14 cellular contexts compared by ENCODE assay signal in genomic region chr11:281486-282161, GRCh38. TPM values are rescaled to one million over a fixed set of nuclear protein-coding genes. Genes with fewer than 3 reads are reported as not detected.
DNase-seq lines count a peak whose midpoint lies in the region; ATAC-seq and TF ChIP-seq lines count a peak whose summit lies in the region.
"Had no signal": no experiment of that assay in that cellular context is flagged by ENCODE, and none has a peak within 500 bp of the region (broad histone marks: within the 10 kb centered on the region; RNA-seq: fewer than 3 reads in every experiment).

No MANE protein-coding gene starts in this region.

- peak overlapping the region; percentile 84 for H3K27ac Mint-ChIP-seq in activated CD4-positive, alpha-beta T cell treated with anti-CD3 and anti-CD28 coated beads, Interleukin-2, amount 10 ng/mL, durations not matched to agents 24 days and 14 days
- H3K27ac Mint-ChIP-seq in activated B cell treated with CpG ODN at 0.5 μM for 24 hours, result no peak overlapping the region
- H3K27ac Mint-ChIP-seq in stimulated activated effector memory CD8-positive, alpha-beta T cell treated with anti-CD3 and anti-CD28 coated beads, Interleukin-12 subunit alpha, Interleukin-12 subunit beta, amount 100 ng/mL, for 72 hours, result no peak overlapping the region
- H3K27ac Mint-ChIP-seq: HFFc6 had no signal

- peak overlapping the region; percentile 87 for H3K4me3 Mint-ChIP-seq in activated CD4-positive, alpha-beta T cell treated with anti-CD3 and anti-CD28 coated beads, Interleukin-2, amount 10 ng/mL, durations not matched to agents 24 days and 14 days
- H3K4me3 Mint-ChIP-seq in activated B cell treated with CpG ODN at 0.5 μM for 24 hours, result peak overlapping the region; percentile 71
- H3K4me3 Mint-ChIP-seq in stimulated activated effector memory CD8-positive, alpha-beta T cell treated with anti-CD3 and anti-CD28 coated beads, Interleukin-12 subunit alpha, Interleukin-12 subunit beta, amount 100 ng/mL, for 72 hours, result peak overlapping the region; percentile 72
- H3K4me3 Mint-ChIP-seq: HFFc6 had no signal

- H3K36me3 Mint-ChIP-seq in activated CD4-positive, alpha-beta T cell treated with anti-CD3 and anti-CD28 coated beads, Interleukin-2, amount 10 ng/mL, durations not matched to agents 24 days and 14 days (ENCODE audit: low read depth), result peaks cover 37% of the 10 kb centered on the region
- no peaks in the 10 kb centered on the region for H3K36me3 Mint-ChIP-seq in activated B cell treated with CpG ODN at 0.5 μM for 24 hours (ENCODE audit: low read depth)
- H3K36me3 Mint-ChIP-seq in stimulated activated effector memory CD8-positive, alpha-beta T cell treated with anti-CD3 and anti-CD28 coated beads, Interleukin-12 subunit alpha, Interleukin-12 subunit beta, amount 100 ng/mL, for 72 hours, result peaks cover 13% of the 10 kb centered on the region

- H3K27me3 Mint-ChIP-seq in activated CD4-positive, alpha-beta T cell treated with anti-CD3 and anti-CD28 coated beads, Interleukin-2, amount 10 ng/mL, durations not matched to agents 24 days and 14 days, result peaks cover 32% of the 10 kb centered on the region
- peaks cover 26% of the 10 kb centered on the region for H3K27me3 Mint-ChIP-seq in activated B cell treated with CpG ODN at 0.5 μM for 24 hours

- no peak for TF ChIP-seq CTCF in activated B cell treated with CpG ODN at 0.5 μM for 24 hours (IDR thresholded peaks at IDR 0.05)

- H3K4me1 Mint-ChIP-seq in activated CD4-positive, alpha-beta T cell treated with anti-CD3 and anti-CD28 coated beads, Interleukin-2, amount 10 ng/mL, durations not matched to agents 24 days and 14 days, result peaks cover 41% of the 10 kb centered on the region
- peaks cover 26% of the 10 kb centered on the region for H3K4me1 Mint-ChIP-seq in activated B cell treated with CpG ODN at 0.5 μM for 24 hours
- H3K4me1 Mint-ChIP-seq in stimulated activated effector memory CD8-positive, alpha-beta T cell treated with anti-CD3 and anti-CD28 coated beads, Interleukin-12 subunit alpha, Interleukin-12 subunit beta, amount 100 ng/mL, for 72 hours, result peaks cover 58% of the 10 kb centered on the region

- peaks cover 4% of the 10 kb centered on the region for H3K9me3 Mint-ChIP-seq in activated CD4-positive, alpha-beta T cell treated with anti-CD3 and anti-CD28 coated beads, Interleukin-2, amount 10 ng/mL, durations not matched to agents 24 days and 14 days
- H3K9me3 Mint-ChIP-seq in activated B cell treated with CpG ODN at 0.5 μM for 24 hours, result peaks cover 2% of the 10 kb centered on the region
- no peaks in the 10 kb centered on the region for H3K9me3 Mint-ChIP-seq in stimulated activated effector memory CD8-positive, alpha-beta T cell treated with anti-CD3 and anti-CD28 coated beads, Interleukin-12 subunit alpha, Interleukin-12 subunit beta, amount 100 ng/mL, for 72 hours

- DNase-seq in activated CD4-positive, alpha-beta T cell treated with anti-CD3 and anti-CD28 coated beads, Interleukin-2, amount 10 ng/mL, durations not matched to agents 24 days and 14 days, result no peak
- no peak for DNase-seq in activated CD4-positive, alpha-beta T cell treated with anti-CD3 and anti-CD28 coated beads, Interleukin-2, amount 50 U/mL, for 4 hours
- DNase-seq in activated B cell treated with CpG ODN at 0.5 μM for 24 hours (no peak), left colon (peak; percentile 22), hypothalamus (lab: John Stamatoyannopoulos, UW) (no peak)
- peak in 1 of 2 donors; percentile 65 for DNase-seq in stimulated activated effector memory CD8-positive, alpha-beta T cell treated with anti-CD3 and anti-CD28 coated beads, Interleukin-12 subunit alpha, Interleukin-12 subunit beta, amount 100 ng/mL, for 72 hours (ENCODE audit: low spot score in 2 of 2)
- DNase-seq: cerebellar nuclear complex, HFFc6, NCI-H1436 treated with DMSO at 0.1 percent for 48 hours, NCI-H510A treated with DMSO at 0.1 percent for 48 hours had no signal

- ATAC-seq in activated B cell treated with CpG ODN at 0.5 μM for 24 hours (ENCODE audit: low read depth) (no peak), left colon (no peak), HG03139 (IDR thresholded peaks at IDR 0.05; ENCODE audit: unreplicated experiment) (no peak), GM18520 (IDR thresholded peaks at IDR 0.05; ENCODE audit: unreplicated experiment) (no peak)
- no peak for ATAC-seq in stimulated activated effector memory CD8-positive, alpha-beta T cell treated with anti-CD3 and anti-CD28 coated beads, Interleukin-12 subunit alpha, Interleukin-12 subunit beta, amount 100 ng/mL, for 72 hours
- ATAC-seq: Panc1 had no signal

- intact Hi-C loops in activated CD4-positive, alpha-beta T cell treated with anti-CD3 and anti-CD28 coated beads, Interleukin-2, amount 10 ng/mL, durations not matched to agents 24 days and 14 days (cut with micrococcal nuclease), result no loop called here
- intact Hi-C loops in activated B cell treated with CpG ODN at 0.5 μM for 24 hours (cut with micrococcal nuclease) (no loop called here), left colon (cut with DNase I, micrococcal nuclease) (no loop called here)

- CTCF ChIA-PET in activated B cell treated with CpG ODN at 0.5 μM for 24 hours (lab: Charles Lee), result interaction anchor here (1.1 to 3.5 kb wide), 2 partner anchors 24 to 30 kb away, joined by 3 to 21 read pairs; no protein-coding TSS in a partner anchor

- POLR2A ChIA-PET in activated B cell treated with CpG ODN at 0.5 μM for 24 hours (lab: Charles Lee), result interaction anchor here (0.7 to 6.5 kb wide), 6 partner anchors 9 to 74 kb away, joined by 3 to 74 read pairs (median 9); partner anchors contain the start of genes BET1L, IFITM5, PGGHG and RIC8A

RNA-seq across cellular contexts. Expression of gene NLRP6, which starts 3.4 kb away (rescaled TPM):
- total RNA-seq in activated CD4-positive, alpha-beta T cell treated with anti-CD3 and anti-CD28 coated beads, Interleukin-2, amount 10 ng/mL, durations not matched to agents 24 days and 14 days, result 3.2 and 3.5 TPM in 2 replicates
- 0.46 and 0.64 TPM in 2 replicates for total RNA-seq in activated B cell treated with CpG ODN at 0.5 μM for 24 hours
- total RNA-seq in left colon, result under 1 TPM; 0.92 TPM
- total RNA-seq: HFFc6, skeletal muscle tissue had no signal

RNA-seq across cellular contexts. Expression of gene PGGHG, which starts 7.3 kb away (rescaled TPM):
- total RNA-seq in activated CD4-positive, alpha-beta T cell treated with anti-CD3 and anti-CD28 coated beads, Interleukin-2, amount 10 ng/mL, durations not matched to agents 24 days and 14 days, result 136 and 142 TPM in 2 replicates
- total RNA-seq in activated B cell treated with CpG ODN at 0.5 μM for 24 hours, result 62.3 and 74.1 TPM in 2 replicates
- 10 to 100 TPM; 18.8 to 20.6 TPM for total RNA-seq in left colon

RNA-seq across cellular contexts. Expression of gene IFITM5, which starts 17.7 kb away (rescaled TPM):
- total RNA-seq in activated CD4-positive, alpha-beta T cell treated with anti-CD3 and anti-CD28 coated beads, Interleukin-2, amount 10 ng/mL, durations not matched to agents 24 days and 14 days, result not detected in 2 replicates
- total RNA-seq in activated B cell treated with CpG ODN at 0.5 μM for 24 hours (not detected in 2 replicates), left colon (not detected)
- total RNA-seq: HFFc6, skeletal muscle tissue had no signal

RNA-seq across cellular contexts. Expression of gene IFITM2, which starts 26.0 kb away (rescaled TPM):
- total RNA-seq in activated CD4-positive, alpha-beta T cell treated with anti-CD3 and anti-CD28 coated beads, Interleukin-2, amount 10 ng/mL, durations not matched to agents 24 days and 14 days, result 659 and 674 TPM in 2 replicates
- 112 and 125 TPM in 2 replicates for total RNA-seq in activated B cell treated with CpG ODN at 0.5 μM for 24 hours
- 100 to 1,000 TPM in 1 of 2 donors, 10 to 100 TPM in 1; 87.7 to 133 TPM for total RNA-seq in left colon

RNA-seq across cellular contexts. Expression of gene IFITM1, which starts 32.2 kb away (rescaled TPM):
- total RNA-seq in activated CD4-positive, alpha-beta T cell treated with anti-CD3 and anti-CD28 coated beads, Interleukin-2, amount 10 ng/mL, durations not matched to agents 24 days and 14 days, result 241 and 256 TPM in 2 replicates
- total RNA-seq in activated B cell treated with CpG ODN at 0.5 μM for 24 hours (21.2 and 25.3 TPM in 2 replicates), left colon (100 to 1,000 TPM in 1 of 2 donors, 10 to 100 TPM in 1; 85.6 to 127 TPM)

Comparison
In these comparisons a context has a peak if more than half of its experiments do, and no peak if none do; other contexts are left out.
1. DNase-seq: peak in left colon (2 of 2); none in activated CD4-positive, alpha-beta T cell treated with anti-CD3 and anti-CD28 coated beads, Interleukin-2, amount 10 ng/mL, durations not matched to agents 24 days and 14 days (single experiment), activated CD4-positive, alpha-beta T cell treated with anti-CD3 and anti-CD28 coated beads, Interleukin-2, amount 50 U/mL, for 4 hours (0 of 2), activated B cell treated with CpG ODN at 0.5 μM for 24 hours (single experiment) and hypothalamus (0 of 51).
2. Peak in every context shown above with its lines, with median percentiles within 50 percentile points of each other: H3K4me3 Mint-ChIP-seq.